Comparison of ENCODE assay signal across 1 cellular context in genomic region chr19:5973867-5974635, GRCh38.
TF ChIP-seq lines count a peak whose summit lies in the region.

No MANE protein-coding gene starts in this region.

TF ChIP-seq in HepG2, 621 proteins besides CTCF, POLR2A, EP300 and RAD21:
- TF ChIP-seq TCF7 (IDR thresholded peaks at IDR 0.05; ENCODE audit: low read depth) (no peak), CBFB (CRISPR knock-in tag; IDR thresholded peaks at IDR 0.05) (no peak), RFXAP (CRISPR knock-in tag; IDR thresholded peaks at IDR 0.05; ENCODE audit: borderline replicate concordance) (no peak), ZNF431 (CRISPR knock-in tag; IDR thresholded peaks at IDR 0.05; ENCODE audit: borderline replicate concordance, low read depth) (no peak), ZNF580 (CRISPR knock-in tag; IDR thresholded peaks at IDR 0.05; ENCODE audit: borderline replicate concordance, low read depth) (no peak), ZBTB33 (CRISPR knock-in tag; IDR thresholded peaks at IDR 0.05) (peak; percentile 38; the same call in 1 of the 2 replicates), ZFP90 (CRISPR knock-in tag; IDR thresholded peaks at IDR 0.05; ENCODE audit: borderline replicate concordance) (no peak), U2AF1 (optimal IDR thresholded peaks at IDR 0.05; ENCODE audit: low read depth, low read length) (no peak), RBM39 (IDR thresholded peaks at IDR 0.05; ENCODE audit: low read depth, low read length, poor library complexity, severe bottlenecking) (no peak), NPAS2 (CRISPR knock-in tag; IDR thresholded peaks at IDR 0.05; ENCODE audit: borderline replicate concordance) (no peak), ZNF614 (CRISPR knock-in tag; IDR thresholded peaks at IDR 0.05; ENCODE audit: borderline replicate concordance) (no peak), ZFP91 (CRISPR knock-in tag; IDR thresholded peaks at IDR 0.05; ENCODE audit: borderline replicate concordance) (0 out of 2 replicates have a peak, but pooled peaks have one; percentile 16), ZSCAN21 (CRISPR knock-in tag; IDR thresholded peaks at IDR 0.05; ENCODE audit: borderline replicate concordance) (no peak), SP140L (CRISPR knock-in tag; IDR thresholded peaks at IDR 0.05; ENCODE audit: borderline replicate concordance) (no peak), ZBTB38 (CRISPR knock-in tag; IDR thresholded peaks at IDR 0.05) (0 out of 2 replicates have a peak, but pooled peaks have one; percentile 18), MATR3 (CRISPR knock-in tag; IDR thresholded peaks at IDR 0.05) (no peak), TRAFD1 (CRISPR knock-in tag; IDR thresholded peaks at IDR 0.05; ENCODE audit: borderline replicate concordance) (no peak), TMF1 (CRISPR knock-in tag; IDR thresholded peaks at IDR 0.05; ENCODE audit: low read depth) (no peak), RARA (CRISPR knock-in tag; IDR thresholded peaks at IDR 0.05) (no peak), ZSCAN12 (CRISPR knock-in tag; IDR thresholded peaks at IDR 0.05) (no peak), ZNF607 (CRISPR knock-in tag; IDR thresholded peaks at IDR 0.05; ENCODE audit: borderline replicate concordance) (no peak), RFX1 (IDR thresholded peaks at IDR 0.05) (0 out of 2 replicates have a peak, but pooled peaks have one; percentile 19), WIZ (CRISPR knock-in tag; IDR thresholded peaks at IDR 0.05) (no peak), ZNF879 (CRISPR knock-in tag; IDR thresholded peaks at IDR 0.05) (no peak), ZNF75D (CRISPR knock-in tag; IDR thresholded peaks at IDR 0.05; ENCODE audit: borderline replicate concordance) (no peak), ATF4 (CRISPR knock-in tag; IDR thresholded peaks at IDR 0.05) (no peak), PHF20 (CRISPR knock-in tag; IDR thresholded peaks at IDR 0.05) (no peak), ZNF567 (CRISPR knock-in tag; IDR thresholded peaks at IDR 0.05; ENCODE audit: borderline replicate concordance) (no peak), ZNF362 (CRISPR knock-in tag; IDR thresholded peaks at IDR 0.05; ENCODE audit: borderline replicate concordance) (no peak)
